In the genomic region with DNA sequence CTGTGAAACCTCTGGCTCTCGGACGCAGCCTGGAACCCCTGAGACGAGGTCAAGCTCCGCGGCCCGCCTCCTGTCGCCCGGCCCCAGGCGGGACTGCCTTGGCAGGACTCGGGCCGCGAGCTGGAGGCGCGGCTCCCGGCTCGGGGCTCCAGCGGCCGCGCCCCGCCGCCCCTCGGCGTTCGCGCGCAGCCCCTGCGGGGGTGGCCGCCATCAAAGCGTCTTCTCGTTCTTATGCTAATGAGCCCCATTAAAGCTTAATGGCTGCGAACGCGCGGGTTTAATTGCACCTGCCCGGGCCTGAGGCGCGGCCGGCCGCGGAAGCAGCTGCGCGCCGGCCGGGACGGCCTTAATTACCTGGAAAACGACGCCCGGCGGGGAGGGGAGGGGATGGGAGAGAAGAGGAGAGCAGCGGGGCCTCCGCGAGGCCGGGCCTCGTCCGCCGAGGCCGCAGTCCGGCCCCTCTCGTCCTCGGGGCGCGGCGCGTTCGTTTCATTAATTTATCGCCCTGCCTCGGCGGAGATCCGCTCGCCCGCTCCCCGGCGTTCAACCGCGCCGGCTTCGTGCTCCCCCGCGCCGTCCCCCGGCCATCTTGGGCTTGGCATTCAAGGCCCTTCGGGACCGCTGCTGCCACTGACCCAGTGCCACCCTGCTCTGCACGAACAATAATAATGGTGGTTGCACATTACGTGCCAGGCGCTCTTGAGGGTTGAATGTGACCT, we compare ENCODE assay signal across 10 cellular contexts. TPM values are rescaled to one million over a fixed set of nuclear protein-coding genes. Genes with fewer than 3 reads are reported as not detected.
DNase-seq lines count a peak whose midpoint lies in the region; ATAC-seq and TF ChIP-seq lines count a peak whose summit lies in the region.
"Had no signal": no experiment of that assay in that cellular context is flagged by ENCODE, and none has a peak within 500 bp of the region (broad histone marks: within the 10 kb centered on the region; RNA-seq: fewer than 3 reads in every experiment).

No MANE protein-coding gene starts in this region.

- intact Hi-C loops in testis (cut with DNase I; ENCODE audit: low total_unique reads) = no loop called here

- H3K9me3 ChIP-seq in testis = no peaks in the 10 kb centered on the region

- peaks cover 22% of the 10 kb centered on the region for H3K4me1 Mint-ChIP-seq in memory B cell

- DNase-seq in NCI-H2081 (lab: John Stamatoyannopoulos, UW) (peak; percentile 63 to 85), choroid plexus epithelial cell (ENCODE audit: low read depth) (no peak), memory B cell (ENCODE audit: low spot score in 2 of 2) (no peak), testis (no peak), NCI-H82 (lab: John Stamatoyannopoulos, UW) (no peak)
- DNase-seq in effector CD4-positive, alpha-beta T cell = no peak
- DNase-seq: GF-D8, NCI-H2029 treated with DMSO at 0.1 percent for 48 hours had no signal

- no peaks in the 10 kb centered on the region for H3K36me3 Mint-ChIP-seq in memory B cell

- peak; percentile 51 for ATAC-seq in memory B cell (ENCODE audit: low read depth)
- ATAC-seq in HG03196 (IDR thresholded peaks at IDR 0.05; ENCODE audit: unreplicated experiment) = no peak
- ATAC-seq: sciatic nerve had no signal

- no peak for TF ChIP-seq POLR2A in testis (IDR thresholded peaks at IDR 0.05)

- H3K4me1 ChIP-seq in testis = peaks cover 67% of the 10 kb centered on the region

- no peak overlapping the region for H3K27ac Mint-ChIP-seq in memory B cell

- peaks cover 6% of the 10 kb centered on the region for H3K27me3 Mint-ChIP-seq in memory B cell

- H3K36me3 ChIP-seq in testis (ENCODE audit: low read depth, missing control alignments) = no peaks in the 10 kb centered on the region

- H3K4me3 ChIP-seq in choroid plexus epithelial cell (ENCODE audit: low read depth, low read length) = peak overlapping the region; percentile 14
- peak overlapping the region; percentile 51 to 60 for H3K4me3 ChIP-seq in testis

- 24 to 37% methylated on average over 25 to 86 of the region's 86 CpGs for WGBS in testis, 2 donors

- peak overlapping the region; percentile 68 for H3K4me3 Mint-ChIP-seq in memory B cell

- no peak for TF ChIP-seq CTCF in choroid plexus epithelial cell (conservative IDR thresholded peaks at IDR 0.05; ENCODE audit: low read depth, low read length)
- TF ChIP-seq CTCF in testis (IDR thresholded peaks at IDR 0.05) = no peak

- no peaks in the 10 kb centered on the region for H3K27me3 ChIP-seq in testis

- H3K9me3 Mint-ChIP-seq in memory B cell = no peaks in the 10 kb centered on the region

- peak overlapping the region; percentile 22 to 32 for H3K27ac ChIP-seq in testis

RNA-seq across cellular contexts. Expression of gene RAI1, which starts 19.2 kb away (rescaled TPM):
- 10 to 100 TPM; 42.8 to 44.5 TPM for total RNA-seq in testis
- polyA plus RNA-seq in testis (ENCODE audit: insufficient read depth, low read depth, low replicate concordance) = 17.5 TPM

Comparison
In these comparisons a context has a peak if more than half of its experiments do, and no peak if none do; other contexts are left out.
1. DNase-seq: peak in NCI-H2081 (2 of 2); none in choroid plexus epithelial cell (single experiment), memory B cell (0 of 2), testis (single experiment), NCI-H82 (single experiment) and effector CD4-positive, alpha-beta T cell (single experiment).